Comparison of ENCODE assay signal across 11 cellular contexts in genomic region chr2:190404487-190404886, GRCh38. TPM values are rescaled to one million over a fixed set of nuclear protein-coding genes. Genes with fewer than 3 reads are reported as not detected.
A peak's percentile ranks its signal among the peaks of the same experiment; 100 is the strongest.
DNase-seq lines count a peak whose midpoint lies in the region; ATAC-seq and TF ChIP-seq lines count a peak whose summit lies in the region.
"Had no signal": no experiment of that assay in that cellular context is flagged by ENCODE, and none has a peak within 500 bp of the region (broad histone marks: within the 10 kb centered on the region; RNA-seq: fewer than 3 reads in every experiment).

No MANE protein-coding gene starts in this region.

- DNase-seq in MCF 10A (ENCODE audit: unreplicated experiment) (peak; percentile 81), breast epithelium (ENCODE audit: low spot score in 2 of 2) (no peak), OCI-M1 (lab: John Stamatoyannopoulos, UW) (peak; percentile 86), epithelial cell of proximal tubule (ENCODE audit: low read depth) (peak; percentile 18), transverse colon (no peak), NCI-H1417 treated with DMSO at 0.1 percent for 48 hours (lab: John Stamatoyannopoulos, UW) (no peak), upper lobe of right lung (no peak)
- peak; percentile 6 for DNase-seq in stimulated activated naive B cell treated with anti-CD40 and anti-IgM and Interleukin-4, amounts not matched to agents 10 μg/mL and 1 μg/mL and 100 μg/mL, for 72 hours
- DNase-seq: NCI-H524 treated with DMSO at 0.1 percent for 48 hours had no signal

- intact Hi-C loops in MCF 10A (cut with micrococcal nuclease) (no loop called here), breast epithelium (cut with DNase I; ENCODE audit: low total_unique reads) (loop anchor here (10.0 kb wide), 1 partner anchor 80 kb away; no protein-coding TSS in a partner anchor), transverse colon (cut with DNase I; ENCODE audit: low total_unique reads) (loop anchor here (10.0 kb wide), 1 partner anchor 80 kb away; no protein-coding TSS in a partner anchor), upper lobe of right lung (cut with DNase I) (no loop called here)

- H3K4me1 Mint-ChIP-seq in MCF 10A (ENCODE audit: insufficient read depth, unreplicated experiment): peaks cover 3% of the 10 kb centered on the region
- peaks cover 0 to 6% of the 10 kb centered on the region in 2 donors for H3K4me1 Mint-ChIP-seq in stimulated activated naive B cell treated with anti-CD40 and anti-IgM and Interleukin-4, amounts not matched to agents 10 μg/mL and 1 μg/mL and 100 μg/mL, for 72 hours

- H3K27ac Mint-ChIP-seq in MCF 10A (ENCODE audit: low read depth, unreplicated experiment): no peak overlapping the region
- no peak overlapping the region for H3K27ac Mint-ChIP-seq in stimulated activated naive B cell treated with anti-CD40 and anti-IgM and Interleukin-4, amounts not matched to agents 10 μg/mL and 1 μg/mL and 100 μg/mL, for 72 hours
- H3K27ac Mint-ChIP-seq: naive thymus-derived CD4-positive, alpha-beta T cell had no signal

- H3K4me3 ChIP-seq in breast epithelium (no peak overlapping the region), epithelial cell of proximal tubule (ENCODE audit: low read depth, low read length) (no peak overlapping the region), transverse colon (no peak overlapping the region), upper lobe of right lung (no peak overlapping the region)

- no peak for TF ChIP-seq EP300 in transverse colon (IDR thresholded peaks at IDR 0.05; ENCODE audit: low read depth)

- TF ChIP-seq POLR2A in breast epithelium (IDR thresholded peaks at IDR 0.05) (no peak), transverse colon (IDR thresholded peaks at IDR 0.05) (no peak)

- H3K9me3 ChIP-seq in breast epithelium: no peaks in the 10 kb centered on the region
- no peaks in the 10 kb centered on the region for H3K9me3 ChIP-seq in transverse colon
- no peaks in the 10 kb centered on the region for H3K9me3 ChIP-seq in upper lobe of right lung

- H3K9me3 Mint-ChIP-seq in MCF 10A (ENCODE audit: unreplicated experiment): no peaks in the 10 kb centered on the region
- H3K9me3 Mint-ChIP-seq in stimulated activated naive B cell treated with anti-CD40 and anti-IgM and Interleukin-4, amounts not matched to agents 10 μg/mL and 1 μg/mL and 100 μg/mL, for 72 hours: no peaks in the 10 kb centered on the region

- TF ChIP-seq CTCF in MCF 10A (IDR thresholded peaks at IDR 0.05; ENCODE audit: unreplicated experiment) (no peak), breast epithelium (IDR thresholded peaks at IDR 0.05) (no peak), epithelial cell of proximal tubule (conservative IDR thresholded peaks at IDR 0.05; ENCODE audit: low read depth, low read length) (no peak), transverse colon (IDR thresholded peaks at IDR 0.05) (no peak), upper lobe of right lung (IDR thresholded peaks at IDR 0.05) (no peak)

- no peaks in the 10 kb centered on the region for H3K36me3 Mint-ChIP-seq in MCF 10A (ENCODE audit: insufficient read depth, unreplicated experiment)
- no peaks in the 10 kb centered on the region for H3K36me3 Mint-ChIP-seq in stimulated activated naive B cell treated with anti-CD40 and anti-IgM and Interleukin-4, amounts not matched to agents 10 μg/mL and 1 μg/mL and 100 μg/mL, for 72 hours
- H3K36me3 Mint-ChIP-seq: naive thymus-derived CD4-positive, alpha-beta T cell had no signal

- H3K4me1 ChIP-seq in breast epithelium (peaks cover 0 to 3% of the 10 kb centered on the region in 2 donors), transverse colon (peaks cover 5 to 15% (median 5%) of the 10 kb centered on the region in 4 donors), upper lobe of right lung (peaks cover 11% of the 10 kb centered on the region)

- no TSS peak for BruUV-seq in MCF 10A (replicated peaks; lab: Mats Ljungman, UMichigan)

- H3K27me3 ChIP-seq in breast epithelium (no peaks in the 10 kb centered on the region), transverse colon (no peaks in the 10 kb centered on the region), upper lobe of right lung (no peaks in the 10 kb centered on the region)

- H3K27ac ChIP-seq in breast epithelium: no peak overlapping the region
- peak overlapping the region in 1 of 4 donors; percentile 19 for H3K27ac ChIP-seq in transverse colon
- no peak overlapping the region for H3K27ac ChIP-seq in upper lobe of right lung
- H3K27ac ChIP-seq: C4-2B had no signal

- no peak overlapping the region for H3K4me3 Mint-ChIP-seq in MCF 10A (ENCODE audit: unreplicated experiment)
- H3K4me3 Mint-ChIP-seq in stimulated activated naive B cell treated with anti-CD40 and anti-IgM and Interleukin-4, amounts not matched to agents 10 μg/mL and 1 μg/mL and 100 μg/mL, for 72 hours: no peak overlapping the region
- H3K4me3 Mint-ChIP-seq: naive thymus-derived CD4-positive, alpha-beta T cell had no signal

- in situ Hi-C loops in transverse colon (cut with MboI; ENCODE audit: low pct_ligation_motif_present in 1 of 4, low pct_unique_long_range_greater_than_20kb in 1 of 4, low sequenced_read_pairs in 3 of 4): no loop called here

- no peaks in the 10 kb centered on the region for H3K27me3 Mint-ChIP-seq in MCF 10A (ENCODE audit: insufficient read depth, unreplicated experiment)
- no peaks in the 10 kb centered on the region for H3K27me3 Mint-ChIP-seq in stimulated activated naive B cell treated with anti-CD40 and anti-IgM and Interleukin-4, amounts not matched to agents 10 μg/mL and 1 μg/mL and 100 μg/mL, for 72 hours
- H3K27me3 Mint-ChIP-seq: naive thymus-derived CD4-positive, alpha-beta T cell had no signal

- peak in 1 of 2 donors; percentile 18 for ATAC-seq in stimulated activated naive B cell treated with anti-CD40 and anti-IgM and Interleukin-4, amounts not matched to agents 10 μg/mL and 1 μg/mL and 100 μg/mL, for 72 hours (replicated peaks)
- no peak for ATAC-seq in upper lobe of right lung
- ATAC-seq: naive thymus-derived CD4-positive, alpha-beta T cell had no signal

- CTCF ChIA-PET in MCF 10A (lab: Yijun Ruan, JAX): interaction anchor here (0.7 kb wide), 1 partner anchor 730 kb away, joined by 4 read pairs; no protein-coding TSS in a partner anchor

- POLR2A ChIA-PET in MCF 10A (lab: Yijun Ruan, JAX): interaction anchor here (0.6 to 1.1 kb wide), 5 partner anchors 60 to 481 kb away, joined by 3 to 6 read pairs (median 3); no protein-coding TSS in a partner anchor

- H3K36me3 ChIP-seq in breast epithelium (no peaks in the 10 kb centered on the region), transverse colon (no peaks in the 10 kb centered on the region), upper lobe of right lung (no peaks in the 10 kb centered on the region)

RNA-seq across cellular contexts. Expression of gene MFSD6, which starts 3.7 kb away (rescaled TPM):
- 19.7 and 29.0 TPM in 2 replicates for total RNA-seq in MCF 10A (2022)
- total RNA-seq in breast epithelium: 100 to 1,000 TPM in 1 of 3 donors, 10 to 100 TPM in 2; 52.0 to 180 (median 92.4) TPM
- total RNA-seq in epithelial cell of proximal tubule: 18.2 and 54.3 TPM in 2 replicates
- 10 to 100 TPM; 76.3 to 99.1 (median 83.0) TPM for total RNA-seq in transverse colon
- total RNA-seq in upper lobe of right lung: 55.8 TPM

Comparison
In these comparisons a context has a peak if more than half of its experiments do, and no peak if none do; other contexts are left out.
1. DNase-seq: peak in MCF 10A (single experiment), OCI-M1 (single experiment), epithelial cell of proximal tubule (single experiment) and stimulated activated naive B cell treated with anti-CD40 and anti-IgM and Interleukin-4, amounts not matched to agents 10 μg/mL and 1 μg/mL and 100 μg/mL, for 72 hours (single experiment); none in breast epithelium (0 of 2), transverse colon (single experiment), NCI-H1417 treated with DMSO at 0.1 percent for 48 hours (single experiment) and upper lobe of right lung (single experiment).
2. intact Hi-C loops: an anchor here in breast epithelium (10.0 kb wide) and transverse colon (10.0 kb wide); none called in MCF 10A and upper lobe of right lung.